14 cellular contexts compared by ENCODE assay signal in genomic region chr6:144730088-144730640, GRCh38.
DNase-seq lines count a peak whose midpoint lies in the region; ATAC-seq, FAIRE-seq and TF ChIP-seq lines count a peak whose summit lies in the region.
"Had no signal": no experiment of that assay in that cellular context is flagged by ENCODE, and none has a peak within 500 bp of the region (broad histone marks: within the 10 kb centered on the region; RNA-seq: fewer than 3 reads in every experiment).

No MANE protein-coding gene starts in this region.

- ATAC-seq in GM18867 (IDR thresholded peaks at IDR 0.05; ENCODE audit: unreplicated experiment) (peak; percentile 65), HG02642 (IDR thresholded peaks at IDR 0.05; ENCODE audit: poor library complexity, unreplicated experiment) (peak; percentile 46)
- ATAC-seq: right cardiac atrium had no signal

- H3K36me3 Mint-ChIP-seq in mesothelial cell of epicardium, result peaks cover 27% of the 10 kb centered on the region
- peaks cover 25% of the 10 kb centered on the region for H3K36me3 Mint-ChIP-seq in activated T-helper 1 cell treated with anti-CD3 and anti-CD28 coated beads, Interleukin-12 subunit alpha, Interleukin-12 subunit beta, Interleukin-2, Interleukin-4 antibody, amounts not matched to agents 30 ng/mL and 10 ng/mL and 1 ng/mL, durations not matched to agents 14 hours and 24 hours and 36 hours (ENCODE audit: low read depth)

- FAIRE-seq in frontal cortex (lab: Jason Lieb, UNC), result no peak

- H3K27ac Mint-ChIP-seq in mesothelial cell of epicardium, result peak overlapping the region; percentile 79
- H3K27ac Mint-ChIP-seq in activated T-helper 1 cell treated with anti-CD3 and anti-CD28 coated beads, Interleukin-12 subunit alpha, Interleukin-12 subunit beta, Interleukin-2, Interleukin-4 antibody, amounts not matched to agents 30 ng/mL and 10 ng/mL and 1 ng/mL, durations not matched to agents 14 hours and 24 hours and 36 hours, result no peak overlapping the region
- H3K27ac Mint-ChIP-seq: stimulated activated naive B cell treated with anti-CD40 and anti-IgM and Interleukin-4, amounts not matched to agents 10 μg/mL and 1 μg/mL and 100 μg/mL, for 72 hours had no signal

- no peak for TF ChIP-seq CTCF in mesothelial cell of epicardium (IDR thresholded peaks at IDR 0.05; ENCODE audit: unreplicated experiment)

- no peak overlapping the region for H3K4me3 Mint-ChIP-seq in mesothelial cell of epicardium
- H3K4me3 Mint-ChIP-seq in activated T-helper 1 cell treated with anti-CD3 and anti-CD28 coated beads, Interleukin-12 subunit alpha, Interleukin-12 subunit beta, Interleukin-2, Interleukin-4 antibody, amounts not matched to agents 30 ng/mL and 10 ng/mL and 1 ng/mL, durations not matched to agents 14 hours and 24 hours and 36 hours, result no peak overlapping the region
- H3K4me3 Mint-ChIP-seq: nephron; stimulated activated naive B cell treated with anti-CD40 and anti-IgM and Interleukin-4, amounts not matched to agents 10 μg/mL and 1 μg/mL and 100 μg/mL, for 72 hours had no signal

- no peaks in the 10 kb centered on the region for H3K27me3 Mint-ChIP-seq in mesothelial cell of epicardium (ENCODE audit: low read depth)
- no peaks in the 10 kb centered on the region for H3K27me3 Mint-ChIP-seq in activated T-helper 1 cell treated with anti-CD3 and anti-CD28 coated beads, Interleukin-12 subunit alpha, Interleukin-12 subunit beta, Interleukin-2, Interleukin-4 antibody, amounts not matched to agents 30 ng/mL and 10 ng/mL and 1 ng/mL, durations not matched to agents 14 hours and 24 hours and 36 hours (ENCODE audit: insufficient read depth)
- H3K27me3 Mint-ChIP-seq: stimulated activated naive B cell treated with anti-CD40 and anti-IgM and Interleukin-4, amounts not matched to agents 10 μg/mL and 1 μg/mL and 100 μg/mL, for 72 hours had no signal

- DNase-seq in NCI-H69 (lab: John Stamatoyannopoulos, UW) (peak; percentile 68), mesothelial cell of epicardium (ENCODE audit: low spot score in 2 of 2, unreplicated experiment in 2 of 2) (no peak), NCI-H1930 (lab: John Stamatoyannopoulos, UW) (no peak), frontal cortex (ENCODE audit: low spot score in 2 of 2) (no peak)
- DNase-seq in activated T-helper 1 cell treated with anti-CD3 and anti-CD28 coated beads, Interleukin-12 subunit alpha, Interleukin-12 subunit beta, Interleukin-2, Interleukin-4 antibody, amounts not matched to agents 30 ng/mL and 10 ng/mL and 1 ng/mL, durations not matched to agents 14 hours and 24 hours and 36 hours (ENCODE audit: low spot score), result no peak
- DNase-seq: activated CD8-positive, alpha-beta memory T cell treated with anti-CD3 and anti-CD28 coated beads, Interleukin-2, amount 50 U/mL, for 4 hours; DMS79 treated with DMSO at 0.1 percent for 48 hours; left ventricle myocardium inferior; right cardiac atrium; stimulated activated CD4-positive, alpha-beta T cell treated with anti-CD3 and anti-CD28 coated beads, Interleukin-4, amount 100 ng/mL, for 1 hour; stimulated activated naive B cell treated with anti-CD40 and anti-IgM and Interleukin-4, amounts not matched to agents 10 μg/mL and 1 μg/mL and 100 μg/mL, for 72 hours had no signal

- intact Hi-C loops in activated T-helper 1 cell treated with anti-CD3 and anti-CD28 coated beads, Interleukin-12 subunit alpha, Interleukin-12 subunit beta, Interleukin-2, Interleukin-4 antibody, amounts not matched to agents 30 ng/mL and 10 ng/mL and 1 ng/mL, durations not matched to agents 14 hours and 24 hours and 36 hours (cut with micrococcal nuclease), result no loop called here

- H3K9me3 Mint-ChIP-seq in mesothelial cell of epicardium, result peaks cover 8% of the 10 kb centered on the region
- H3K9me3 Mint-ChIP-seq in activated T-helper 1 cell treated with anti-CD3 and anti-CD28 coated beads, Interleukin-12 subunit alpha, Interleukin-12 subunit beta, Interleukin-2, Interleukin-4 antibody, amounts not matched to agents 30 ng/mL and 10 ng/mL and 1 ng/mL, durations not matched to agents 14 hours and 24 hours and 36 hours, result no peaks in the 10 kb centered on the region
- H3K9me3 Mint-ChIP-seq: nephron; stimulated activated naive B cell treated with anti-CD40 and anti-IgM and Interleukin-4, amounts not matched to agents 10 μg/mL and 1 μg/mL and 100 μg/mL, for 72 hours had no signal

- H3K4me1 Mint-ChIP-seq in mesothelial cell of epicardium, result peaks cover 20% of the 10 kb centered on the region
- H3K4me1 Mint-ChIP-seq in activated T-helper 1 cell treated with anti-CD3 and anti-CD28 coated beads, Interleukin-12 subunit alpha, Interleukin-12 subunit beta, Interleukin-2, Interleukin-4 antibody, amounts not matched to agents 30 ng/mL and 10 ng/mL and 1 ng/mL, durations not matched to agents 14 hours and 24 hours and 36 hours (ENCODE audit: low read depth), result peaks cover 36% of the 10 kb centered on the region
